Comparison of ENCODE assay signal across 21 cellular contexts in genomic region chr11:9029477-9029876, GRCh38. TPM values are rescaled to one million over a fixed set of nuclear protein-coding genes. Genes with fewer than 3 reads are reported as not detected.
DNase-seq lines count a peak whose midpoint lies in the region; ATAC-seq, FAIRE-seq and TF ChIP-seq lines count a peak whose summit lies in the region.
"Had no signal": no experiment of that assay in that cellular context is flagged by ENCODE, and none has a peak within 500 bp of the region (broad histone marks: within the 10 kb centered on the region; RNA-seq: fewer than 3 reads in every experiment).

No MANE protein-coding gene starts in this region.

- H3K4me1 Mint-ChIP-seq in activated CD8-positive, alpha-beta memory T cell treated with anti-CD3 and anti-CD28 coated beads, Interleukin-2, amount 10 ng/mL, durations not matched to agents 7 days and 5 days, result no peaks in the 10 kb centered on the region
- H3K4me1 Mint-ChIP-seq in neural progenitor cell, result peaks cover 17% of the 10 kb centered on the region
- H3K4me1 Mint-ChIP-seq: IgD-negative memory B cell had no signal

- no peaks in the 10 kb centered on the region for H3K9me3 ChIP-seq in GM12878 (replicated peaks; ENCODE audit: control insufficient read depth, insufficient read depth, low read length)
- no peaks in the 10 kb centered on the region for H3K9me3 ChIP-seq in neural progenitor cell (ENCODE audit: low read depth)

- H4K20me1 ChIP-seq in GM12878 (ENCODE audit: control insufficient read depth, insufficient read depth), result no peaks in the 10 kb centered on the region
- H4K20me1 ChIP-seq in neural progenitor cell (ENCODE audit: low read depth), result no peaks in the 10 kb centered on the region

- no peak overlapping the region for H3K4me3 ChIP-seq in GM12878
- H3K4me3 ChIP-seq in neural progenitor cell, result no peak overlapping the region

- no peak for TF ChIP-seq EP300 in GM12878 (IDR thresholded peaks at IDR 0.05; ENCODE audit: borderline replicate concordance in 1 of 2, control insufficient read depth in 1 of 2, low read depth in 2 of 2, low read length in 2 of 2)

- ATAC-seq in activated CD8-positive, alpha-beta memory T cell treated with anti-CD3 and anti-CD28 coated beads, Interleukin-2, amount 10 ng/mL, durations not matched to agents 7 days and 5 days, result no peak
- ATAC-seq in GM12878 (no peak), GM21515 (IDR thresholded peaks at IDR 0.05; ENCODE audit: unreplicated experiment) (no peak), foreskin keratinocyte (no peak)

- H3K79me2 ChIP-seq in GM12878 (ENCODE audit: control insufficient read depth, insufficient read depth, low read length), result no peaks in the 10 kb centered on the region
- no peaks in the 10 kb centered on the region for H3K79me2 ChIP-seq in neural progenitor cell (ENCODE audit: low read depth)

- no peaks in the 10 kb centered on the region for H3K36me3 Mint-ChIP-seq in activated CD8-positive, alpha-beta memory T cell treated with anti-CD3 and anti-CD28 coated beads, Interleukin-2, amount 10 ng/mL, durations not matched to agents 7 days and 5 days
- H3K36me3 Mint-ChIP-seq in neural progenitor cell, result peaks cover 6% of the 10 kb centered on the region
- H3K36me3 Mint-ChIP-seq: IgD-negative memory B cell had no signal

- H2AFZ ChIP-seq in GM12878 (ENCODE audit: control insufficient read depth, low read depth, low read length), result no peak overlapping the region
- no peak overlapping the region for H2AFZ ChIP-seq in neural progenitor cell (replicated peaks)

- no peak overlapping the region for H3K4me2 ChIP-seq in GM12878 (ENCODE audit: control insufficient read depth, insufficient read depth)
- H3K4me2 ChIP-seq in neural progenitor cell, result no peak overlapping the region
- H3K4me2 ChIP-seq: KMS-11 had no signal

- TF ChIP-seq CTCF in GM12878 (IDR thresholded peaks at IDR 0.05 in 2 of 3, conservative IDR thresholded peaks at IDR 0.05 in 1 of 3; ENCODE audit: control insufficient read depth in 2 of 3, extremely low read depth in 1 of 3, insufficient read depth in 1 of 3, low read depth in 3 of 3, low read length in 3 of 3), result no peak
- no peak for TF ChIP-seq CTCF in neural progenitor cell (IDR thresholded peaks at IDR 0.05)
- TF ChIP-seq CTCF in foreskin keratinocyte (conservative IDR thresholded peaks at IDR 0.05), result no peak

- H3F3A ChIP-seq in neural progenitor cell (ENCODE audit: low read depth), result peaks cover 6% of the 10 kb centered on the region

- in situ Hi-C loops in GM12878 (cut with MboI), result no loop called here

- peaks cover 14% of the 10 kb centered on the region for H3K27me3 Mint-ChIP-seq in activated CD8-positive, alpha-beta memory T cell treated with anti-CD3 and anti-CD28 coated beads, Interleukin-2, amount 10 ng/mL, durations not matched to agents 7 days and 5 days
- H3K27me3 Mint-ChIP-seq in neural progenitor cell (ENCODE audit: insufficient read depth, low read depth), result peaks cover 9% of the 10 kb centered on the region
- H3K27me3 Mint-ChIP-seq: IgD-negative memory B cell had no signal

- RAD21 ChIA-PET in GM12878 (lab: Charles Lee; ENCODE audit: unreplicated experiment), result no interaction called here

- H3K9ac ChIP-seq in GM12878 (ENCODE audit: control insufficient read depth, insufficient read depth, low read length) (no peak overlapping the region; the same call in 1 of the 2 replicates), neural progenitor cell (no peak overlapping the region)
- H3K9ac ChIP-seq: KMS-11 had no signal

- H3K27ac Mint-ChIP-seq in activated CD8-positive, alpha-beta memory T cell treated with anti-CD3 and anti-CD28 coated beads, Interleukin-2, amount 10 ng/mL, durations not matched to agents 7 days and 5 days, result no peak overlapping the region
- peak overlapping the region; percentile 47 for H3K27ac Mint-ChIP-seq in neural progenitor cell
- H3K27ac Mint-ChIP-seq: IgD-negative memory B cell had no signal

- H3K27ac ChIP-seq in GM12878 (ENCODE audit: control insufficient read depth, insufficient read depth) (no peak overlapping the region), neural progenitor cell (no peak overlapping the region), foreskin keratinocyte (no peak overlapping the region)
- H3K27ac ChIP-seq: KMS-11 had no signal

- H3K36me3 ChIP-seq in GM12878 (ENCODE audit: control insufficient read depth in 2 of 2, insufficient read depth in 2 of 2, low read length in 1 of 2) (no peaks in the 10 kb centered on the region; a peak in 1 of 4 replicates), neural progenitor cell (no peaks in the 10 kb centered on the region)

- peak; percentile 15 for DNase-seq in activated CD8-positive, alpha-beta memory T cell treated with anti-CD3 and anti-CD28 coated beads, Interleukin-2, amount 50 U/mL, for 48 hours
- DNase-seq in activated CD8-positive, alpha-beta memory T cell treated with anti-CD3 and anti-CD28 coated beads, Interleukin-2, amount 10 ng/mL, durations not matched to agents 7 days and 5 days, result no peak
- DNase-seq in GM12878 (ENCODE audit: low read depth, low spot score), result no peak
- no peak for DNase-seq in neural progenitor cell (ENCODE audit: low spot score)
- no peak for DNase-seq in activated naive CD4-positive, alpha-beta T cell treated with anti-CD3 and anti-CD28 coated beads, Interleukin-2, amount 50 U/mL, for 16 hours
- DNase-seq in foreskin keratinocyte, result no peak
- DNase-seq: Calu3, HCEC 1CT, MM.1S, NCI-H1048, NCI-H1417 treated with DMSO at 0.1 percent for 48 hours, NCI-H187, NCI-H2081 treated with DMSO at 0.1 percent for 48 hours, NCI-H524, NCI-H82, Right ventricle myocardium superior, RPMI8226 had no signal

- H3K27me3 ChIP-seq in GM12878 (replicated peaks in 1 of 2; ENCODE audit: control insufficient read depth in 2 of 2, insufficient read depth in 2 of 2, low read length in 1 of 2), result no peaks in the 10 kb centered on the region; a peak in 1 of 4 replicates
- H3K27me3 ChIP-seq in neural progenitor cell, result no peaks in the 10 kb centered on the region
- peaks cover 1% of the 10 kb centered on the region for H3K27me3 ChIP-seq in foreskin keratinocyte

- H3K9me3 Mint-ChIP-seq in activated CD8-positive, alpha-beta memory T cell treated with anti-CD3 and anti-CD28 coated beads, Interleukin-2, amount 10 ng/mL, durations not matched to agents 7 days and 5 days (ENCODE audit: low read depth), result no peaks in the 10 kb centered on the region
- H3K9me3 Mint-ChIP-seq in neural progenitor cell, result no peaks in the 10 kb centered on the region
- H3K9me3 Mint-ChIP-seq: IgD-negative memory B cell had no signal

- FAIRE-seq in GM12878 (lab: Jason Lieb, UNC), result no peak
- FAIRE-seq: H1 had no signal

- WGBS in GM12878 (ENCODE audit: insufficient coverage, insufficient replicate concordance, low lambda C conversion rate, missing lambda C conversion rate), result 60% methylated on average over 5 of the region's 5 CpGs

- H3K4me1 ChIP-seq in GM12878 (ENCODE audit: control insufficient read depth, insufficient read depth, low read length) (no peaks in the 10 kb centered on the region), neural progenitor cell (peaks cover 5% of the 10 kb centered on the region), foreskin keratinocyte (no peaks in the 10 kb centered on the region)

- CTCF ChIA-PET in activated CD8-positive, alpha-beta memory T cell treated with anti-CD3 and anti-CD28 coated beads, Interleukin-2, amount 10 ng/mL, durations not matched to agents 7 days and 5 days (lab: Charles Lee), result interaction anchor here (0.6 to 3.3 kb wide), 3 partner anchors 13 to 460 kb away, joined by 3 to 18 read pairs (median 6); no protein-coding TSS in a partner anchor
- CTCF ChIA-PET in GM12878 (lab: Yijun Ruan, JAX), result interaction anchor here (7.3 kb wide), 1 partner anchor 13 kb away, joined by 50 read pairs; no protein-coding TSS in a partner anchor

- no peak for TF ChIP-seq POLR2A in GM12878 (IDR thresholded peaks at IDR 0.05; ENCODE audit: low read depth, low read length)

- no peak overlapping the region for H3K4me3 Mint-ChIP-seq in activated CD8-positive, alpha-beta memory T cell treated with anti-CD3 and anti-CD28 coated beads, Interleukin-2, amount 10 ng/mL, durations not matched to agents 7 days and 5 days
- H3K4me3 Mint-ChIP-seq in neural progenitor cell, result no peak overlapping the region
- H3K4me3 Mint-ChIP-seq: IgD-negative memory B cell had no signal

- intact Hi-C loops in GM12878 (cut with micrococcal nuclease; ENCODE audit: unreplicated experiment), result no loop called here

- POLR2A ChIA-PET in GM12878 (lab: Charles Lee), result interaction anchor here (0.7 kb wide), 1 partner anchor 9 kb away, joined by 3 read pairs; no protein-coding TSS in a partner anchor

- no TSS peak for BruUV-seq in GM12878 (replicated peaks; lab: Mats Ljungman, UMichigan)

- SMC1A ChIA-PET in GM12878 (lab: Charles Lee; ENCODE audit: uncharacterized antibody, unreplicated experiment), result interaction anchor here (2.4 kb wide), 1 partner anchor 13 kb away, joined by 17 read pairs; no protein-coding TSS in a partner anchor

- no peak for TF ChIP-seq RAD21 in GM12878 (IDR thresholded peaks at IDR 0.05; ENCODE audit: insufficient read depth, low read depth, low read length)

TF ChIP-seq in GM12878, 131 proteins besides CTCF, POLR2A, EP300 and RAD21 (continues in another document):
- TF ChIP-seq TCF7 (IDR thresholded peaks at IDR 0.05; ENCODE audit: borderline replicate concordance), result no peak

RNA-seq across cellular contexts. Expression of gene NRIP3, which starts 25.7 kb away (rescaled TPM):
- total RNA-seq in activated CD8-positive, alpha-beta memory T cell treated with anti-CD3 and anti-CD28 coated beads, Interleukin-2, amount 10 ng/mL, durations not matched to agents 7 days and 5 days, result 1 to 10 TPM in 1 of 2 experiments, under 1 TPM in 1; 0.91 to 2.1 TPM
- not detected in 2 replicates for total RNA-seq in GM12878 (2013; cell fraction: nucleolus; rRNA removed)
- under 0.01 and 0.22 TPM in 2 replicates for total RNA-seq in GM12878 (2014; rRNA removed)
- total RNA-seq in GM12878 (2014; rRNA removed; fragmentation: Illumina TruSeq; extraction: Trizol), result 0.09 TPM in 1 of 2 replicates, not detected in the other
- not detected in 2 replicates for total RNA-seq in GM12878 (2021)
- 0.05 TPM for polyA plus RNA-seq in GM12878 (2011; ENCODE audit: low read depth)
- not detected in 2 replicates for polyA plus RNA-seq in GM12878 (2011; rRNA removed)
- not detected in 2 replicates for polyA plus RNA-seq in GM12878 (2011; cell fraction: cytosol; rRNA removed)
- polyA plus RNA-seq in GM12878 (2011; cell fraction: nucleus; rRNA removed), result not detected in 2 replicates
- polyA plus RNA-seq in GM12878 (2012), result not detected in 2 replicates
- not detected in 2 replicates for polyA plus RNA-seq in GM12878 (2014; fragmentation: Illumina TruSeq; extraction: Trizol)
- polyA plus RNA-seq in GM12878 (2014; fragmentation: Nextera tagmentation; extraction: Ambion mirVana), result not detected
- polyA plus RNA-seq in GM12878 (2014; rRNA removed), result 0.25 TPM in 1 of 2 replicates, not detected in the other
- under 1 TPM in 1 of 2 experiments, not detected in 1; 0.25 TPM for polyA plus RNA-seq in GM12878 (2016; fragmentation: Nextera tagmentation; extraction: Ambion mirVana)
- not detected in 2 replicates for polyA minus RNA-seq in GM12878 (2011; rRNA and poly(A)+ RNA removed)
- not detected in 2 replicates for polyA minus RNA-seq in GM12878 (2011; cell fraction: cytosol; rRNA and poly(A)+ RNA removed)
- polyA minus RNA-seq in GM12878 (2011; cell fraction: nucleus; rRNA and poly(A)+ RNA removed), result not detected in 2 replicates
- total RNA-seq in neural progenitor cell (ENCODE audit: low replicate concordance), result 38.1 and 42.7 TPM in 2 replicates
- total RNA-seq in foreskin keratinocyte, result 2.2 and 3.3 TPM in 2 replicates
- polyA plus RNA-seq in foreskin keratinocyte, result 1.2 TPM in 2 replicates
- polyA plus RNA-seq: IgD-negative memory B cell had no signal
